10 cellular contexts compared by ENCODE assay signal in the genomic region with DNA sequence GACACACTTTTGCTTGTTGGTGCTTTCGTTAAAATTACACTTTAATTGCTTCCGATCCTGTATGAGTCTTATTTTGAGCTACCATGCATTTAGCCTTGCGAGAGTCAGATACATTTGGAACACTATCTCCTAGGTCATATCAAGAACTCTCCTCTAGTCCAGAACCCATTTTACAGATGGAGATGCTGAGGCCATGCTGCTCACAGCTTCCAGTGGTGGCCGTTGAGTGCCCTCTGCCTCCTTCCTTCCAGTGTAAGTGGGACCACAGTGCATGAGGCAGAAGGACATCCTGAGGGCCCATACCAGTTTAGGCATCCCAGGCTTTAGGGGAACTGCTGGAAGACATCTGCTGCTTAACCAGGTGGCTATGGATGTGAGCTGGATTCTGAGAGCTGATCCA. TPM values are rescaled to one million over a fixed set of nuclear protein-coding genes. Genes with fewer than 3 reads are reported as not detected.
DNase-seq lines count a peak whose midpoint lies in the region.
"Had no signal": no experiment of that assay in that cellular context is flagged by ENCODE, and none has a peak within 500 bp of the region (broad histone marks: within the 10 kb centered on the region; RNA-seq: fewer than 3 reads in every experiment).

No MANE protein-coding gene starts in this region.

- no peak overlapping the region for H3K4me3 ChIP-seq in GM23248
- H3K4me3 ChIP-seq: BLaER1 had no signal

- H2AFZ ChIP-seq in GM23248, result no peak overlapping the region

- in situ Hi-C loops in GM23248 (cut with MboI), result no loop called here

- H3K36me3 ChIP-seq in GM23248 (ENCODE audit: low read depth), result peaks cover 12% of the 10 kb centered on the region

- peaks cover 8% of the 10 kb centered on the region; the same call in 1 of the 2 replicates for H3K4me1 ChIP-seq in GM23248 (ENCODE audit: insufficient read depth)
- H3K4me1 ChIP-seq: BLaER1 had no signal

- H3K79me2 ChIP-seq in GM23248 (ENCODE audit: insufficient read depth), result no peaks in the 10 kb centered on the region

- 96 to 98% methylated on average over 4 of the region's 4 CpGs for WGBS in GM23248 (ENCODE audit: low coverage in 1 of 2, low lambda C conversion rate in 2 of 2, missing lambda C conversion rate in 2 of 2), 2 experiments

- H3K27ac ChIP-seq in caudate nucleus (ENCODE audit: low read depth, low read length) (peak overlapping the region; percentile 31), substantia nigra (ENCODE audit: low read depth, low read length, poor library complexity, severe bottlenecking) (peak overlapping the region; percentile 15), GM23248 (no peak overlapping the region)
- H3K27ac ChIP-seq: BLaER1 had no signal

- DNase-seq in activated CD8-positive, alpha-beta memory T cell treated with anti-CD3 and anti-CD28 coated beads for 24 hours, result peak; percentile 38
- DNase-seq in activated CD8-positive, alpha-beta memory T cell treated with anti-CD3 and anti-CD28 coated beads, Interleukin-2, amount 50 U/mL, for 4 hours, result no peak
- DNase-seq in caudate nucleus (lab: John Stamatoyannopoulos, UW) (no peak), substantia nigra (lab: John Stamatoyannopoulos, UW) (no peak), NCI-H1105 (lab: John Stamatoyannopoulos, UW) (no peak), GM23248 (no peak)
- DNase-seq: 8988T, Karpas-422, NCI-H187 treated with DMSO at 0.1 percent for 48 hours had no signal

- no peaks in the 10 kb centered on the region for H4K20me1 ChIP-seq in GM23248 (ENCODE audit: insufficient read depth)
- H4K20me1 ChIP-seq: BLaER1 had no signal

- no peak overlapping the region for H3K4me2 ChIP-seq in GM23248 (ENCODE audit: unreplicated experiment)
- H3K4me2 ChIP-seq: BLaER1 had no signal

- peaks cover 10% of the 10 kb centered on the region; the same call in 1 of the 2 replicates for H3F3A ChIP-seq in GM23248 (ENCODE audit: insufficient read depth)

- H3K9ac ChIP-seq in GM23248, result no peak overlapping the region
- H3K9ac ChIP-seq: BLaER1 had no signal

- no peaks in the 10 kb centered on the region for H3K9me3 ChIP-seq in GM23248 (ENCODE audit: low read depth)
- H3K9me3 ChIP-seq: BLaER1 had no signal

- no peaks in the 10 kb centered on the region for H3K9me2 ChIP-seq in GM23248 (ENCODE audit: insufficient read depth)

- H3K27me3 ChIP-seq in GM23248 (replicated peaks; ENCODE audit: insufficient read depth), result no peaks in the 10 kb centered on the region
- H3K27me3 ChIP-seq: BLaER1 had no signal

RNA-seq across cellular contexts. Expression of a gene that starts 6.9 kb away (rescaled TPM):
- not detected in 2 replicates for total RNA-seq in GM23248 (2014; rRNA removed; shearing (Covaris generic))
- 0.51 and 0.73 TPM in 2 replicates for polyA plus RNA-seq in GM23248 (2016; fragmentation: Nextera tagmentation; extraction: Ambion mirVana)

RNA-seq across cellular contexts. Expression of a gene that starts 16.8 kb away (rescaled TPM):
- 6.8 TPM in 2 replicates for total RNA-seq in GM23248 (2014; rRNA removed; shearing (Covaris generic))
- polyA plus RNA-seq in GM23248 (2016; fragmentation: Nextera tagmentation; extraction: Ambion mirVana), result 13.9 and 18.8 TPM in 2 replicates

RNA-seq across cellular contexts. Expression of a gene that starts 22.9 kb away (rescaled TPM):
- total RNA-seq in GM23248 (2014; rRNA removed; shearing (Covaris generic)), result 36.5 and 41.9 TPM in 2 replicates
- 26.9 and 28.8 TPM in 2 replicates for polyA plus RNA-seq in GM23248 (2016; fragmentation: Nextera tagmentation; extraction: Ambion mirVana)

RNA-seq across cellular contexts. Expression of a gene that starts 59.0 kb away (rescaled TPM):
- not detected in 2 replicates for total RNA-seq in GM23248 (2014; rRNA removed; shearing (Covaris generic))
- not detected in 2 replicates for polyA plus RNA-seq in GM23248 (2016; fragmentation: Nextera tagmentation; extraction: Ambion mirVana)
